ENCODE assay signal across 1 cellular context in genomic region chr17:7845359-7846062, GRCh38.
TF ChIP-seq lines count a peak whose summit lies in the region.

No MANE protein-coding gene starts in this region.

TF ChIP-seq in H1, 55 proteins besides CTCF, POLR2A, EP300 and RAD21:
- TF ChIP-seq BCL11A (IDR thresholded peaks at IDR 0.05; ENCODE audit: low read depth in 2 of 2, low read length in 2 of 2) = no peak
- no peak for TF ChIP-seq NRF1 (IDR thresholded peaks at IDR 0.05; ENCODE audit: low read depth, low read length)
- TF ChIP-seq POLR2AphosphoS5 (IDR thresholded peaks at IDR 0.05; ENCODE audit: low read depth, low read length) = no peak
- TF ChIP-seq SAP30 (IDR thresholded peaks at IDR 0.05; ENCODE audit: insufficient read depth, insufficient replicate concordance, low read length) = no peak
- no peak for TF ChIP-seq SP1 (IDR thresholded peaks at IDR 0.05; ENCODE audit: low read depth, low read length)
- TF ChIP-seq, protein P1, sequence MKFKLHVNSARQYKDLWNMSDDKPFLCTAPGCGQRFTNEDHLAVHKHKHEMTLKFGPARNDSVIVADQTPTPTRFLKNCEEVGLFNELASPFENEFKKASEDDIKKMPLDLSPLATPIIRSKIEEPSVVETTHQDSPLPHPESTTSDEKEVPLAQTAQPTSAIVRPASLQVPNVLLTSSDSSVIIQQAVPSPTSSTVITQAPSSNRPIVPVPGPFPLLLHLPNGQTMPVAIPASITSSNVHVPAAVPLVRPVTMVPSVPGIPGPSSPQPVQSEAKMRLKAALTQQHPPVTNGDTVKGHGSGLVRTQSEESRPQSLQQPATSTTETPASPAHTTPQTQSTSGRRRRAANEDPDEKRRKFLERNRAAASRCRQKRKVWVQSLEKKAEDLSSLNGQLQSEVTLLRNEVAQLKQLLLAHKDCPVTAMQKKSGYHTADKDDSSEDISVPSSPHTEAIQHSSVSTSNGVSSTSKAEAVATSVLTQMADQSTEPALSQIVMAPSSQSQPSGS (IDR thresholded peaks at IDR 0.05; ENCODE audit: low read length) = no peak
- TF ChIP-seq HDAC2 (IDR thresholded peaks at IDR 0.05; ENCODE audit: borderline replicate concordance in 1 of 2, low read depth in 2 of 2, low read length in 2 of 2) = no peak
- TF ChIP-seq CTBP2 (IDR thresholded peaks at IDR 0.05; ENCODE audit: borderline replicate concordance, insufficient read depth, insufficient read length, low read length) = no peak
- no peak for TF ChIP-seq CREB1 (IDR thresholded peaks at IDR 0.05)
- TF ChIP-seq POU5F1 (IDR thresholded peaks at IDR 0.05; ENCODE audit: low read depth, low read length) = no peak
- TF ChIP-seq SP4 (IDR thresholded peaks at IDR 0.05; ENCODE audit: low read length) = no peak
